ENCODE assay signal across 16 cellular contexts in the genomic region with DNA sequence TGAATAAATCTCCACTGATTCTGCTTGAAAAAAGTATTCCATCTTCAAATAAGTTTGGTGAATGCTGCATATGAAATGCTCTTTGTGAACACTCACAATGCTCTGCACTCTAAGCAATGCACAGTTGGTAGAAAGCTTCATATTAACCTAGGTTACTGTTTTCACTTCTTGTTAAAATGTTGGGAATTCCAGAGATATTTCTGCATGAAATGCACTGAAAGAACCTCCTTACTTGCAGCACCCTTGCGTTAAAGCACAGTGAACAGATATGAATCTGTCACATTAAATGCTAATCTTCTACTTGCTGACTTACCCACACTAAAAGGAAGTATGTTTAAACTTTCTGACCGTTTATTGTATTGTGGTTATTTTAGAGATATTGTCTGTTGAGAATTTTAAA.
"Had no signal": no experiment of that assay in that cellular context is flagged by ENCODE, and none has a peak within 500 bp of the region (broad histone marks: within the 10 kb centered on the region; RNA-seq: fewer than 3 reads in every experiment).

No MANE protein-coding gene starts in this region.

- DNase-seq: activated CD4-positive, alpha-beta T cell treated with anti-CD3 and anti-CD28 coated beads, Interleukin-2, amount 50 U/mL, for 48 hours; activated CD4-positive, CD25-positive, alpha-beta regulatory T cell treated with anti-CD3 and anti-CD28 coated beads, Interleukin-2, amount 50 U/mL, for 72 hours; activated naive CD4-positive, alpha-beta T cell treated with anti-CD3 and anti-CD28 coated beads, Interleukin-2, amount 50 U/mL, for 16 hours; activated T-cell treated with anti-CD3 and anti-CD28 coated beads, Interleukin-2, amount 50 U/mL, for 1 hour; adrenal gland; colonic mucosa; hypothalamus; nephron progenitor cell; ovary; sigmoid colon; stimulated activated CD4-positive, alpha-beta T cell treated with anti-CD3 and anti-CD28 coated beads, Interleukin-1b, Interleukin-23, amount 100 ng/mL, for 48 hours; T-cell; T1000 had no signal

- H3K4me3 Mint-ChIP-seq: nephron progenitor cell, T-cell had no signal

- ATAC-seq: T-cell had no signal

- H3K4me1 ChIP-seq: adrenal gland, colonic mucosa, esophagus muscularis mucosa had no signal

- H3K36me3 ChIP-seq: adrenal gland, cardiac muscle cell, colonic mucosa, esophagus muscularis mucosa, ovary, sigmoid colon, thoracic aorta had no signal

- H3K36me3 Mint-ChIP-seq: T-cell had no signal

- H3K9me3 Mint-ChIP-seq: nephron progenitor cell had no signal

- H3K4me3 ChIP-seq: adrenal gland, cardiac muscle cell, colonic mucosa, esophagus muscularis mucosa, ovary, sigmoid colon, thoracic aorta had no signal

- H3K9me3 ChIP-seq: adrenal gland, colonic mucosa, esophagus muscularis mucosa, ovary, sigmoid colon, thoracic aorta had no signal

- H3K27me3 Mint-ChIP-seq: T-cell had no signal

- H3K4me1 Mint-ChIP-seq: T-cell had no signal

- H3K27ac Mint-ChIP-seq: nephron progenitor cell, T-cell had no signal

- H3K27ac ChIP-seq: adrenal gland, cardiac muscle cell, colonic mucosa, esophagus muscularis mucosa, ovary, sigmoid colon, thoracic aorta had no signal

- H3K27me3 ChIP-seq: adrenal gland, cardiac muscle cell, colonic mucosa, esophagus muscularis mucosa, ovary, sigmoid colon had no signal
